Comparison of ENCODE assay signal across 14 cellular contexts in the genomic region with DNA sequence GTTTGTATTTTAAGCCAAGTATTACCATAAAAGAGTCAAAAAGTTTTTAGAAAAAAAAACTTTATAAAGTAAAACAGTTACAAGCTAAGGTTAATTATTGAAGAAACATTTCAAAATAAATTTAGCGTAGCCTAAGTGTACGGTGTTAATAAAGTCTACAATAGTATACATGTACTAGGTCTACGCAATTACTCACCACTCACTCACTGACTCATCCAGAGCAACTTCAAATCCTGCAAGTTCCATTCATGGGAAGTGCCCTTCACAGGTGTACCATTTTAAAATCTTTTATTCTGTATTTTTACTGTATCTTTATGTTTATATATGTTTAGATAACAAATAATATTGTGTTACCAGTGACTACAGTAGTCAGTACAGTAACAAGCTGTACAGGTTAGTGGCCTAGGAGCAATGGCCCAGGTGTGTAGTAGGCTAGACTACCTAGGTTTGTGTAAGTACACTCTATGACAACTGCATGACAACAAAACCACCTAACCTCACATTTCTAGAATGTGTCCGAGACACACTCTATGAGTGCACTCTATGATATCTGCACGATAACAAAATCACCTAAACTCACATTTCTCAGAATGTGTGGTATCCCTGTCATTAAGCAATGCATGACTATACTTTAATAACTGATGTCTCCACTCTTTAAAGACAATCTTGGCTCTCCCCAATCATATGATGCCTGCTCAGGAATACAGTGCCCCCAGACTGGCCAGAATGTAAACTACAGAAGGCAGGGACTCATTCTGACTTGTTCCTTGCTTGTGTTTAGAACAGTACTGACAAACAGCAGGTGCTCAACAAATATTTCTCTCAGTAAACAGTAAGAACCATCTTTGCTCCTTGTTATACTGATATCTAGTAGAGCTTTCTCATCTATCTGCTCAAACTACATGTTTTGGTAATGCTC. TPM values are rescaled to one million over a fixed set of nuclear protein-coding genes. Genes with fewer than 3 reads are reported as not detected.
DNase-seq lines count a peak whose midpoint lies in the region; ATAC-seq, FAIRE-seq and TF ChIP-seq lines count a peak whose summit lies in the region.
"Had no signal": no experiment of that assay in that cellular context is flagged by ENCODE, and none has a peak within 500 bp of the region (broad histone marks: within the 10 kb centered on the region; RNA-seq: fewer than 3 reads in every experiment).

No MANE protein-coding gene starts in this region.

- H3K36me3 Mint-ChIP-seq in astrocyte (ENCODE audit: low read depth, unreplicated experiment): no peaks in the 10 kb centered on the region
- H3K36me3 Mint-ChIP-seq in activated naive CD8-positive, alpha-beta T cell treated with anti-CD3 and anti-CD28 coated beads, Interleukin-2, amount 50 U/mL, for 24 hours (ENCODE audit: low read depth): peaks cover 3% of the 10 kb centered on the region
- H3K36me3 Mint-ChIP-seq: activated CD8-positive, alpha-beta memory T cell treated with anti-CD3 and anti-CD28 coated beads, Interleukin-2, amount 10 ng/mL, durations not matched to agents 7 days and 5 days had no signal

- H3K79me2 ChIP-seq in astrocyte (ENCODE audit: insufficient read depth, low read length): peaks cover 97% of the 10 kb centered on the region

- TF ChIP-seq CTCF in cardiac muscle cell (IDR thresholded peaks at IDR 0.05; ENCODE audit: low read depth, low read length) (no peak), heart left ventricle (IDR thresholded peaks at IDR 0.05) (no peak), astrocyte (IDR thresholded peaks at IDR 0.05; ENCODE audit: insufficient read depth, low read depth, low read length) (no peak)

- H3K36me3 ChIP-seq in cardiac muscle cell: no peaks in the 10 kb centered on the region
- H3K36me3 ChIP-seq in heart left ventricle: peaks cover 0 to 16% (median 12%) of the 10 kb centered on the region in 9 donors
- H3K36me3 ChIP-seq in astrocyte (ENCODE audit: insufficient read depth, low read length): peaks cover 4% of the 10 kb centered on the region
- H3K36me3 ChIP-seq: prostate gland had no signal

- H3K9ac ChIP-seq in astrocyte (ENCODE audit: low read length): no peak overlapping the region

- peaks cover 15% of the 10 kb centered on the region for H3K4me1 Mint-ChIP-seq in astrocyte (ENCODE audit: low read depth, unreplicated experiment)
- peaks cover 42% of the 10 kb centered on the region for H3K4me1 Mint-ChIP-seq in activated naive CD8-positive, alpha-beta T cell treated with anti-CD3 and anti-CD28 coated beads, Interleukin-2, amount 50 U/mL, for 24 hours

- H3K27ac Mint-ChIP-seq in astrocyte (ENCODE audit: unreplicated experiment): no peak overlapping the region
- no peak overlapping the region for H3K27ac Mint-ChIP-seq in activated naive CD8-positive, alpha-beta T cell treated with anti-CD3 and anti-CD28 coated beads, Interleukin-2, amount 50 U/mL, for 24 hours
- H3K27ac Mint-ChIP-seq: activated CD8-positive, alpha-beta memory T cell treated with anti-CD3 and anti-CD28 coated beads, Interleukin-2, amount 10 ng/mL, durations not matched to agents 7 days and 5 days had no signal

- 89 to 93% (median 92%) methylated on average over 5 of the region's 5 CpGs for WGBS in heart left ventricle, 4 donors

- no peak for FAIRE-seq in astrocyte (lab: Jason Lieb, UNC)

- H3K9me3 Mint-ChIP-seq in astrocyte (ENCODE audit: unreplicated experiment): no peaks in the 10 kb centered on the region
- no peaks in the 10 kb centered on the region for H3K9me3 Mint-ChIP-seq in activated naive CD8-positive, alpha-beta T cell treated with anti-CD3 and anti-CD28 coated beads, Interleukin-2, amount 50 U/mL, for 24 hours

- H3K4me3 Mint-ChIP-seq in astrocyte (ENCODE audit: unreplicated experiment): no peak overlapping the region
- no peak overlapping the region for H3K4me3 Mint-ChIP-seq in activated naive CD8-positive, alpha-beta T cell treated with anti-CD3 and anti-CD28 coated beads, Interleukin-2, amount 50 U/mL, for 24 hours
- H3K4me3 Mint-ChIP-seq: activated CD8-positive, alpha-beta memory T cell treated with anti-CD3 and anti-CD28 coated beads, Interleukin-2, amount 10 ng/mL, durations not matched to agents 7 days and 5 days had no signal

- peaks cover 91% of the 10 kb centered on the region for H4K20me1 ChIP-seq in astrocyte (ENCODE audit: insufficient read depth, low read length)

- peaks cover 5% of the 10 kb centered on the region for H3K4me1 ChIP-seq in cardiac muscle cell (ENCODE audit: low read depth)
- H3K4me1 ChIP-seq in heart left ventricle: peaks cover 0 to 63% (median 36%) of the 10 kb centered on the region in 12 donors
- H3K4me1 ChIP-seq in astrocyte (ENCODE audit: insufficient read depth, low read length): no peaks in the 10 kb centered on the region
- H3K4me1 ChIP-seq: prostate gland, SJSA1 had no signal

- intact Hi-C loops in heart left ventricle (cut with DNase I): loop anchor here in 1 of 10 donors (5.0 kb wide), 1 partner anchor 45 kb away; no protein-coding TSS in a partner anchor

- H3K4me3 ChIP-seq in cardiac muscle cell: no peak overlapping the region
- H3K4me3 ChIP-seq in heart left ventricle: no peak overlapping the region
- no peak overlapping the region for H3K4me3 ChIP-seq in astrocyte (ENCODE audit: insufficient read depth, low read depth, low read length)
- H3K4me3 ChIP-seq: prostate gland, SJSA1, transverse colon had no signal

- H2AFZ ChIP-seq in astrocyte (ENCODE audit: low read depth, low read length): no peak overlapping the region

- H3K27me3 ChIP-seq in cardiac muscle cell (no peaks in the 10 kb centered on the region), heart left ventricle (no peaks in the 10 kb centered on the region), astrocyte (ENCODE audit: insufficient read depth, low read length) (no peaks in the 10 kb centered on the region)
- H3K27me3 ChIP-seq: SJSA1, transverse colon had no signal

- no peak overlapping the region for H3K4me2 ChIP-seq in astrocyte (ENCODE audit: low read length)

- ATAC-seq in heart left ventricle (no peak), left lobe of liver (peak; percentile 40)
- no peak for ATAC-seq in activated naive CD8-positive, alpha-beta T cell treated with anti-CD3 and anti-CD28 coated beads, Interleukin-2, amount 50 U/mL, for 24 hours
- ATAC-seq: activated CD8-positive, alpha-beta memory T cell treated with anti-CD3 and anti-CD28 coated beads, Interleukin-2, amount 10 ng/mL, durations not matched to agents 7 days and 5 days had no signal

- no peak for TF ChIP-seq POLR2A in heart left ventricle (IDR thresholded peaks at IDR 0.05)

- no peaks in the 10 kb centered on the region for H3K9me3 ChIP-seq in cardiac muscle cell (ENCODE audit: low read depth)
- no peaks in the 10 kb centered on the region for H3K9me3 ChIP-seq in heart left ventricle
- H3K9me3 ChIP-seq in astrocyte (ENCODE audit: insufficient read depth, low read depth, low read length): no peaks in the 10 kb centered on the region
- H3K9me3 ChIP-seq: prostate gland, SJSA1, transverse colon had no signal

- DNase-seq in cardiac muscle cell (ENCODE audit: low read depth in 1 of 2, low spot score in 1 of 2) (no peak), heart left ventricle (no peak), astrocyte (ENCODE audit: low read depth) (peak; percentile 34), left lobe of liver (ENCODE audit: low spot score) (no peak), SKM-1 treated with dmso at 0.1 percent for 144 hours (lab: John Stamatoyannopoulos, UW; ENCODE audit: unreplicated experiment) (no peak), GM19240 (ENCODE audit: insufficient read length, low spot score) (no peak), NCI-H2171 treated with DMSO at 0.1 percent for 48 hours (lab: John Stamatoyannopoulos, UW) (no peak)
- DNase-seq in activated naive CD8-positive, alpha-beta T cell treated with anti-CD3 and anti-CD28 coated beads, Interleukin-2, amount 50 U/mL, for 24 hours: no peak
- DNase-seq: activated CD8-positive, alpha-beta memory T cell treated with anti-CD3 and anti-CD28 coated beads, Interleukin-2, amount 10 ng/mL, durations not matched to agents 7 days and 5 days; DMS79; NCI-H2081; transverse colon had no signal

- H3K27me3 Mint-ChIP-seq in astrocyte (ENCODE audit: low read depth, unreplicated experiment): no peaks in the 10 kb centered on the region
- H3K27me3 Mint-ChIP-seq in activated naive CD8-positive, alpha-beta T cell treated with anti-CD3 and anti-CD28 coated beads, Interleukin-2, amount 50 U/mL, for 24 hours: no peaks in the 10 kb centered on the region
- H3K27me3 Mint-ChIP-seq: activated CD8-positive, alpha-beta memory T cell treated with anti-CD3 and anti-CD28 coated beads, Interleukin-2, amount 10 ng/mL, durations not matched to agents 7 days and 5 days had no signal

- H3K27ac ChIP-seq in cardiac muscle cell (peak overlapping the region; percentile 52), heart left ventricle (no peak overlapping the region), astrocyte (ENCODE audit: low read depth, low read length) (no peak overlapping the region)
- H3K27ac ChIP-seq: prostate gland, SJSA1, transverse colon had no signal

RNA-seq across cellular contexts. Expression of a gene that starts 21.2 kb away (rescaled TPM):
- total RNA-seq in cardiac muscle cell (29.1 and 36.7 TPM in 2 replicates), heart left ventricle (10 to 100 TPM; 21.5 to 37.0 (median 27.1) TPM), astrocyte (33.4 and 38.0 TPM in 2 replicates), left lobe of liver (19.3 TPM)
- polyA plus RNA-seq in cardiac muscle cell (34.1 and 35.9 TPM in 2 replicates), heart left ventricle (10 to 100 TPM; 15.5 to 15.8 TPM)
